11 cellular contexts compared by ENCODE assay signal in the genomic region with DNA sequence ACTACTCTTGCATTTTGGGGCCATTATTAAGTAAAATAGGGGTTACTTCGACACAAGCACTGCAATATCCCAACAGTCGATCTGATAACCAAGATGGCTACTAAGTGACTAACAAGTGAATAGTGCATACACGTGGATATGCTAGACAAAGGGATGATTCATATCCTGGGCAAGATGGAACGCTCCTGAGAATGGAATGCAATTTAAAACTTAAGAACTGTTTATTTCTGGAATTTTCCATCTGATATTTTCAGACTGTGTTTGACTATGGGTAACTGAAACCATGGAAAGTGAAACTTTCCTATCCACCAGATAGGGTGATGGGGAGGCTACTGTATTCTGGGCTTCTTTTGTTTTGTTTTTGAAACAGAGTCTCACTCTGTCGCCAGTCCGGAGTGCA.
DNase-seq lines count a peak whose midpoint lies in the region; ATAC-seq and TF ChIP-seq lines count a peak whose summit lies in the region.
"Had no signal": no experiment of that assay in that cellular context is flagged by ENCODE, and none has a peak within 500 bp of the region (broad histone marks: within the 10 kb centered on the region; RNA-seq: fewer than 3 reads in every experiment).

No MANE protein-coding gene starts in this region.

- H3K14ac ChIP-seq in neuronal stem cell (ENCODE audit: low read length): no peak overlapping the region

- H3K27ac ChIP-seq in HCT116 (ENCODE audit: low read depth, low read length): no peak overlapping the region
- peak overlapping the region in 12 of 21 experiments; percentile 1 to 78 (median 42) for H3K27ac ChIP-seq in skin epidermis
- no peak overlapping the region for H3K27ac ChIP-seq in neuronal stem cell (replicated peaks; ENCODE audit: low read length)
- H3K27ac ChIP-seq: body of pancreas had no signal

- H2AFZ ChIP-seq in HCT116 (ENCODE audit: low read depth, low read length, poor library complexity, severe bottlenecking): no peak overlapping the region
- no peak overlapping the region for H2AFZ ChIP-seq in neuronal stem cell (ENCODE audit: low read length)

- H3K9me3 ChIP-seq in HCT116 (ENCODE audit: control insufficient read depth in 1 of 2, insufficient read depth in 1 of 2, low read depth in 1 of 2, low read length in 2 of 2) (no peaks in the 10 kb centered on the region), T-helper 17 cell (ENCODE audit: control insufficient read depth, low read length, poor library complexity, severe bottlenecking) (no peaks in the 10 kb centered on the region), neuronal stem cell (replicated peaks in 1 of 2; ENCODE audit: control insufficient read depth in 2 of 2, insufficient read depth in 1 of 2, low read depth in 1 of 2, low read length in 2 of 2) (no peaks in the 10 kb centered on the region)
- H3K9me3 ChIP-seq: body of pancreas had no signal

- ATAC-seq in HCT116: peak; percentile 73; the same call in 1 of the 2 replicates
- no peak for ATAC-seq in T-helper 17 cell
- ATAC-seq: body of pancreas had no signal

- peak overlapping the region; percentile 27 for H3K27ac Mint-ChIP-seq in T-helper 17 cell

- H3K4me3 Mint-ChIP-seq in T-helper 17 cell: no peak overlapping the region

- H3K36me3 ChIP-seq in HCT116 (ENCODE audit: control insufficient read depth in 1 of 2, insufficient read depth in 2 of 2, low read length in 2 of 2) (no peaks in the 10 kb centered on the region), neuronal stem cell (replicated peaks in 1 of 2; ENCODE audit: control insufficient read depth in 2 of 2, insufficient read depth in 2 of 2, low read length in 2 of 2) (peaks cover 2 to 22% of the 10 kb centered on the region in 2 donors)

- H3K4me1 ChIP-seq in HCT116 (ENCODE audit: control insufficient read depth in 1 of 2, insufficient read depth in 2 of 2, low read length in 2 of 2) (peaks cover 8 to 42% of the 10 kb centered on the region in 2 experiments), neuronal stem cell (ENCODE audit: control insufficient read depth in 2 of 2, insufficient read depth in 1 of 2, low read depth in 1 of 2, low read length in 2 of 2) (no peaks in the 10 kb centered on the region)
- H3K4me1 ChIP-seq: body of pancreas had no signal

- TF ChIP-seq POLR2A in HCT116 (IDR thresholded peaks at IDR 0.05; ENCODE audit: borderline replicate concordance, extremely low read depth, insufficient read depth, insufficient read length): no peak

- H4K91ac ChIP-seq in neuronal stem cell (ENCODE audit: low read depth, low read length, poor library complexity): no peak overlapping the region

- peaks cover 2% of the 10 kb centered on the region for H3K79me1 ChIP-seq in neuronal stem cell (ENCODE audit: low read depth, low read length)

- no peak overlapping the region for H4K8ac ChIP-seq in neuronal stem cell (ENCODE audit: low read depth, low read length)

- H3K9me2 ChIP-seq in HCT116 (ENCODE audit: insufficient read depth): no peaks in the 10 kb centered on the region

- no peaks in the 10 kb centered on the region for H4K20me1 ChIP-seq in HCT116 (ENCODE audit: insufficient read depth)

- H3K23ac ChIP-seq in neuronal stem cell (ENCODE audit: low read depth, low read length, poor library complexity): no peak overlapping the region

- H3K27me3 Mint-ChIP-seq in T-helper 17 cell: no peaks in the 10 kb centered on the region

- no TSS peak for BruUV-seq in HCT116 (replicated peaks; lab: Mats Ljungman, UMichigan)

- CTCF ChIA-PET in HCT116 (lab: Charles Lee): no interaction called here

- H2AK5ac ChIP-seq in neuronal stem cell (ENCODE audit: low read depth, low read length): no peak overlapping the region

- POLR2A ChIA-PET in HCT116 (lab: Charles Lee): no interaction called here

- peaks cover 16% of the 10 kb centered on the region; the same call in 1 of the 2 replicates for H3K79me2 ChIP-seq in HCT116 (ENCODE audit: insufficient read depth, low read length)

- TF ChIP-seq CTCF in HCT116 (IDR thresholded peaks at IDR 0.05 in 2 of 3, conservative IDR thresholded peaks at IDR 0.05 in 1 of 3; ENCODE audit: borderline replicate concordance in 1 of 3, insufficient read depth in 1 of 3, low read depth in 2 of 3, low read length in 2 of 3) (no peak), fibroblast of pulmonary artery (IDR thresholded peaks at IDR 0.05; ENCODE audit: low read length, missing control alignments) (no peak)

- TF ChIP-seq RAD21 in HCT116 (IDR thresholded peaks at IDR 0.05; ENCODE audit: low read depth): no peak

- H2BK15ac ChIP-seq in neuronal stem cell (ENCODE audit: low read length): no peak overlapping the region

- DNase-seq in HCT116 (ENCODE audit: low read depth, low spot score): peak; percentile 56
- DNase-seq in T-helper 17 cell: no peak
- peak; percentile 95 for DNase-seq in fibroblast of pulmonary artery (ENCODE audit: low read depth)
- DNase-seq in central memory CD4-positive, alpha-beta T cell: no peak
- DNase-seq in neuronal stem cell (ENCODE audit: low spot score): no peak
- no peak for DNase-seq in NCI-H2081 treated with DMSO at 0.1 percent for 48 hours (lab: John Stamatoyannopoulos, UW)
- DNase-seq: body of pancreas, hypothalamus, KBM-7, T-helper 1 cell had no signal

- H2BK5ac ChIP-seq in neuronal stem cell (ENCODE audit: low read length): no peak overlapping the region

- no peak overlapping the region for H2BK120ac ChIP-seq in neuronal stem cell (ENCODE audit: low read depth, low read length)

- intact Hi-C loops in HCT116 (cut with micrococcal nuclease): loop anchor here (10.0 kb wide), 1 partner anchor 125 kb away; a partner anchor contains a TSS

- H3K9ac ChIP-seq in HCT116 (ENCODE audit: low read length): no peak overlapping the region
- H3K9ac ChIP-seq in neuronal stem cell (ENCODE audit: low read depth, low read length, poor library complexity): no peak overlapping the region

- H3K27me3 ChIP-seq in HCT116 (ENCODE audit: insufficient read depth, low read length): no peaks in the 10 kb centered on the region
- no peaks in the 10 kb centered on the region for H3K27me3 ChIP-seq in neuronal stem cell (ENCODE audit: control insufficient read depth in 3 of 3, insufficient read depth in 3 of 3, low read depth in 1 of 3, low read length in 3 of 3)
- H3K27me3 ChIP-seq: body of pancreas had no signal

- RAD21 ChIA-PET in HCT116 (lab: Charles Lee; ENCODE audit: low non-redundant PET in 1 of 2, low total read pairs in 2 of 2, uncharacterized antibody in 2 of 2, unreplicated experiment in 2 of 2): no interaction called here

- no peak overlapping the region for H3K18ac ChIP-seq in neuronal stem cell (ENCODE audit: low read length)

- H3K4me2 ChIP-seq in HCT116 (ENCODE audit: low read length) (peak overlapping the region; percentile 45), neuronal stem cell (ENCODE audit: insufficient read depth, low read length, poor library complexity, severe bottlenecking) (no peak overlapping the region)

- WGBS in neuronal stem cell (ENCODE audit: extremely low coverage in 2 of 2, insufficient read length in 2 of 2, insufficient replicate concordance in 1 of 2), 2 donors: no CpG with 5 or more reads among the region's 6 CpGs

- H2BK12ac ChIP-seq in neuronal stem cell (ENCODE audit: low read length): no peak overlapping the region

- H3K4me1 Mint-ChIP-seq in T-helper 17 cell: peaks cover 17% of the 10 kb centered on the region

- no peak overlapping the region for H3K4ac ChIP-seq in neuronal stem cell (ENCODE audit: low read length)

- H3K4me3 ChIP-seq in HCT116 (replicated peaks in 1 of 2; ENCODE audit: low read depth in 1 of 2, low read length in 2 of 2): no peak overlapping the region
- H3K4me3 ChIP-seq in fibroblast of pulmonary artery (replicated peaks; ENCODE audit: low read depth, low read length): no peak overlapping the region
- no peak overlapping the region for H3K4me3 ChIP-seq in skin epidermis
- no peak overlapping the region for H3K4me3 ChIP-seq in neuronal stem cell (ENCODE audit: low read length in 2 of 2)
- H3K4me3 ChIP-seq: body of pancreas had no signal

- peaks cover 3% of the 10 kb centered on the region for H3K36me3 Mint-ChIP-seq in T-helper 17 cell (ENCODE audit: low read depth)

TF ChIP-seq in HCT116, 20 proteins besides CTCF, POLR2A, EP300 and RAD21 (continues in another document):
- TF ChIP-seq, protein P1, sequence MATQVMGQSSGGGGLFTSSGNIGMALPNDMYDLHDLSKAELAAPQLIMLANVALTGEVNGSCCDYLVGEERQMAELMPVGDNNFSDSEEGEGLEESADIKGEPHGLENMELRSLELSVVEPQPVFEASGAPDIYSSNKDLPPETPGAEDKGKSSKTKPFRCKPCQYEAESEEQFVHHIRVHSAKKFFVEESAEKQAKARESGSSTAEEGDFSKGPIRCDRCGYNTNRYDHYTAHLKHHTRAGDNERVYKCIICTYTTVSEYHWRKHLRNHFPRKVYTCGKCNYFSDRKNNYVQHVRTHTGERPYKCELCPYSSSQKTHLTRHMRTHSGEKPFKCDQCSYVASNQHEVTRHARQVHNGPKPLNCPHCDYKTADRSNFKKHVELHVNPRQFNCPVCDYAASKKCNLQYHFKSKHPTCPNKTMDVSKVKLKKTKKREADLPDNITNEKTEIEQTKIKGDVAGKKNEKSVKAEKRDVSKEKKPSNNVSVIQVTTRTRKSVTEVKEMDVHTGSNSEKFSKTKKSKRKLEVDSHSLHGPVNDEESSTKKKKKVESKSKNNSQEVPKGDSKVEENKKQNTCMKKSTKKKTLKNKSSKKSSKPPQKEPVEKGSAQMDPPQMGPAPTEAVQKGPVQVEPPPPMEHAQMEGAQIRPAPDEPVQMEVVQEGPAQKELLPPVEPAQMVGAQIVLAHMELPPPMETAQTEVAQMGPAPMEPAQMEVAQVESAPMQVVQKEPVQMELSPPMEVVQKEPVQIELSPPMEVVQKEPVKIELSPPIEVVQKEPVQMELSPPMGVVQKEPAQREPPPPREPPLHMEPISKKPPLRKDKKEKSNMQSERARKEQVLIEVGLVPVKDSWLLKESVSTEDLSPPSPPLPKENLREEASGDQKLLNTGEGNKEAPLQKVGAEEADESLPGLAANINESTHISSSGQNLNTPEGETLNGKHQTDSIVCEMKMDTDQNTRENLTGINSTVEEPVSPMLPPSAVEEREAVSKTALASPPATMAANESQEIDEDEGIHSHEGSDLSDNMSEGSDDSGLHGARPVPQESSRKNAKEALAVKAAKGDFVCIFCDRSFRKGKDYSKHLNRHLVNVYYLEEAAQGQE (IDR thresholded peaks at IDR 0.05; ENCODE audit: low read depth): no peak
- no peak for TF ChIP-seq EZH2phosphoT487 (IDR thresholded peaks at IDR 0.05; ENCODE audit: borderline replicate concordance)
- peak; percentile 52; the same call in 1 of the 2 replicates for TF ChIP-seq SP1 (IDR thresholded peaks at IDR 0.05; ENCODE audit: low read depth)
- no peak for TF ChIP-seq ELF1 (IDR thresholded peaks at IDR 0.05; ENCODE audit: borderline replicate concordance, low read depth)
- no peak for TF ChIP-seq CEBPB (IDR thresholded peaks at IDR 0.05; ENCODE audit: low read depth)
- TF ChIP-seq JUND (IDR thresholded peaks at IDR 0.05): peak; percentile 46; the same call in 1 of the 2 replicates
- no peak for TF ChIP-seq SIN3A (IDR thresholded peaks at IDR 0.05; ENCODE audit: low read depth)

Comparison
In these comparisons a context has a peak if more than half of its experiments do, and no peak if none do; other contexts are left out.
1. DNase-seq: peak in HCT116 (single experiment) and fibroblast of pulmonary artery (single experiment); none in T-helper 17 cell (0 of 3), central memory CD4-positive, alpha-beta T cell (single experiment), neuronal stem cell (single experiment) and NCI-H2081 treated with DMSO at 0.1 percent for 48 hours (single experiment).
2. H3K27ac ChIP-seq: peak in skin epidermis (12 of 21); none in HCT116 (single experiment) and neuronal stem cell (single experiment).